1 cellular context compared by ENCODE assay signal in the genomic region with DNA sequence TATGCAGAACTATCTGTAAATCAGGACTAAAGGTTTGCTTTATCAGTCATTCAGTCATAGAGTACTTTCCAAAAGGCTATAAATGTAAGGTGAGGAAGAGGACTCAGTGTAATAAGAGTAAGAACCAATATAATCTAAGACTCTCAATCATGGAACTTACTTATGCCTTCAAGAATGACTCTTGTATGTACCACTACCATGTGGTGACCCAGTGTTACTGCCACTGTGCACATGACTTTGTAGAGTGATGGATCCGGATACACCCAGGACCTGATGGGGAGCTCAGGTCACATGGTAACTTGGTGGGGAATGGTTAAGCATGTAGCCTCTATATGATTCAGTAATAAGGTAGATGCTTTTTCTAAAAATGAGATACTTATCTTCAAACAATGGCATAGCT.
TF ChIP-seq lines count a peak whose summit lies in the region.

No MANE protein-coding gene starts in this region.

TF ChIP-seq in GM12878, 131 proteins besides CTCF, POLR2A, EP300 and RAD21 (continued from another document):
- TF ChIP-seq, protein P1, sequence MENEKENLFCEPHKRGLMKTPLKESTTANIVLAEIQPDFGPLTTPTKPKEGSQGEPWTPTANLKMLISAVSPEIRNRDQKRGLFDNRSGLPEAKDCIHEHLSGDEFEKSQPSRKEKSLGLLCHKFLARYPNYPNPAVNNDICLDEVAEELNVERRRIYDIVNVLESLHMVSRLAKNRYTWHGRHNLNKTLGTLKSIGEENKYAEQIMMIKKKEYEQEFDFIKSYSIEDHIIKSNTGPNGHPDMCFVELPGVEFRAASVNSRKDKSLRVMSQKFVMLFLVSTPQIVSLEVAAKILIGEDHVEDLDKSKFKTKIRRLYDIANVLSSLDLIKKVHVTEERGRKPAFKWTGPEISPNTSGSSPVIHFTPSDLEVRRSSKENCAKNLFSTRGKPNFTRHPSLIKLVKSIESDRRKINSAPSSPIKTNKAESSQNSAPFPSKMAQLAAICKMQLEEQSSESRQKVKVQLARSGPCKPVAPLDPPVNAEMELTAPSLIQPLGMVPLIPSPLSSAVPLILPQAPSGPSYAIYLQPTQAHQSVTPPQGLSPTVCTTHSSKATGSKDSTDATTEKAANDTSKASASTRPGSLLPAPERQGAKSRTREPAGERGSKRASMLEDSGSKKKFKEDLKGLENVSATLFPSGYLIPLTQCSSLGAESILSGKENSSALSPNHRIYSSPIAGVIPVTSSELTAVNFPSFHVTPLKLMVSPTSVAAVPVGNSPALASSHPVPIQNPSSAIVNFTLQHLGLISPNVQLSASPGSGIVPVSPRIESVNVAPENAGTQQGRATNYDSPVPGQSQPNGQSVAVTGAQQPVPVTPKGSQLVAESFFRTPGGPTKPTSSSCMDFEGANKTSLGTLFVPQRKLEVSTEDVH (IDR thresholded peaks at IDR 0.05; ENCODE audit: low read depth, partially characterized antibody) = no peak
- no peak for TF ChIP-seq MXI1 (IDR thresholded peaks at IDR 0.05; ENCODE audit: low read depth, low read length)
- no peak for TF ChIP-seq RAD51 (IDR thresholded peaks at IDR 0.05)
- TF ChIP-seq, protein P2, sequence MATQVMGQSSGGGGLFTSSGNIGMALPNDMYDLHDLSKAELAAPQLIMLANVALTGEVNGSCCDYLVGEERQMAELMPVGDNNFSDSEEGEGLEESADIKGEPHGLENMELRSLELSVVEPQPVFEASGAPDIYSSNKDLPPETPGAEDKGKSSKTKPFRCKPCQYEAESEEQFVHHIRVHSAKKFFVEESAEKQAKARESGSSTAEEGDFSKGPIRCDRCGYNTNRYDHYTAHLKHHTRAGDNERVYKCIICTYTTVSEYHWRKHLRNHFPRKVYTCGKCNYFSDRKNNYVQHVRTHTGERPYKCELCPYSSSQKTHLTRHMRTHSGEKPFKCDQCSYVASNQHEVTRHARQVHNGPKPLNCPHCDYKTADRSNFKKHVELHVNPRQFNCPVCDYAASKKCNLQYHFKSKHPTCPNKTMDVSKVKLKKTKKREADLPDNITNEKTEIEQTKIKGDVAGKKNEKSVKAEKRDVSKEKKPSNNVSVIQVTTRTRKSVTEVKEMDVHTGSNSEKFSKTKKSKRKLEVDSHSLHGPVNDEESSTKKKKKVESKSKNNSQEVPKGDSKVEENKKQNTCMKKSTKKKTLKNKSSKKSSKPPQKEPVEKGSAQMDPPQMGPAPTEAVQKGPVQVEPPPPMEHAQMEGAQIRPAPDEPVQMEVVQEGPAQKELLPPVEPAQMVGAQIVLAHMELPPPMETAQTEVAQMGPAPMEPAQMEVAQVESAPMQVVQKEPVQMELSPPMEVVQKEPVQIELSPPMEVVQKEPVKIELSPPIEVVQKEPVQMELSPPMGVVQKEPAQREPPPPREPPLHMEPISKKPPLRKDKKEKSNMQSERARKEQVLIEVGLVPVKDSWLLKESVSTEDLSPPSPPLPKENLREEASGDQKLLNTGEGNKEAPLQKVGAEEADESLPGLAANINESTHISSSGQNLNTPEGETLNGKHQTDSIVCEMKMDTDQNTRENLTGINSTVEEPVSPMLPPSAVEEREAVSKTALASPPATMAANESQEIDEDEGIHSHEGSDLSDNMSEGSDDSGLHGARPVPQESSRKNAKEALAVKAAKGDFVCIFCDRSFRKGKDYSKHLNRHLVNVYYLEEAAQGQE (IDR thresholded peaks at IDR 0.05; ENCODE audit: low read depth, low read length) = no peak
- no peak for TF ChIP-seq SMAD1 (IDR thresholded peaks at IDR 0.05; ENCODE audit: low read depth, partially characterized antibody)
